ENCODE assay signal across 1 cellular context in genomic region chr18:48950536-48951447, GRCh38.
TF ChIP-seq lines count a peak whose summit lies in the region.

A gene with protein sequence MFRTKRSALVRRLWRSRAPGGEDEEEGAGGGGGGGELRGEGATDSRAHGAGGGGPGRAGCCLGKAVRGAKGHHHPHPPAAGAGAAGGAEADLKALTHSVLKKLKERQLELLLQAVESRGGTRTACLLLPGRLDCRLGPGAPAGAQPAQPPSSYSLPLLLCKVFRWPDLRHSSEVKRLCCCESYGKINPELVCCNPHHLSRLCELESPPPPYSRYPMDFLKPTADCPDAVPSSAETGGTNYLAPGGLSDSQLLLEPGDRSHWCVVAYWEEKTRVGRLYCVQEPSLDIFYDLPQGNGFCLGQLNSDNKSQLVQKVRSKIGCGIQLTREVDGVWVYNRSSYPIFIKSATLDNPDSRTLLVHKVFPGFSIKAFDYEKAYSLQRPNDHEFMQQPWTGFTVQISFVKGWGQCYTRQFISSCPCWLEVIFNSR (minus strand): TSS chr18:48950965. CDS start chr18:48950424, 541 bp downstream.

TF ChIP-seq in SK-N-SH treated with all-trans-retinoic acid at 6 μM for 48 hours, 23 proteins besides CTCF, POLR2A, EP300 and RAD21 (continued from another document):
- TF ChIP-seq CREB5 (CRISPR knock-in tag; IDR thresholded peaks at IDR 0.05; ENCODE audit: low read depth) (no peak), GLIS3 (CRISPR knock-in tag; IDR thresholded peaks at IDR 0.05) (no peak), ZNF8 (CRISPR knock-in tag; IDR thresholded peaks at IDR 0.05) (no peak), TCF4 (CRISPR knock-in tag; IDR thresholded peaks at IDR 0.05; ENCODE audit: borderline replicate concordance) (no peak)
TF ChIP-seq in SK-N-SH treated with all-trans-retinoic acid at 6 μM for 48 hours: peak in this region for 0.
